Comparison of ENCODE assay signal across 8 cellular contexts in genomic region chr5:134738133-134738962, GRCh38. TPM values are rescaled to one million over a fixed set of nuclear protein-coding genes. Genes with fewer than 3 reads are reported as not detected.
DNase-seq lines count a peak whose midpoint lies in the region; ATAC-seq, FAIRE-seq and TF ChIP-seq lines count a peak whose summit lies in the region.

CAMLG (plus strand) TSS chr5:134738548; CDS start chr5:134738621, 73 bp downstream.

- no peaks in the 10 kb centered on the region for H3K9me3 ChIP-seq in T-helper 17 cell (ENCODE audit: control insufficient read depth, low read length, poor library complexity, severe bottlenecking)
- no peaks in the 10 kb centered on the region for H3K9me3 ChIP-seq in psoas muscle

- peak; percentile 90 for DNase-seq in NCI-H1694 treated with DMSO at 0.1 percent for 48 hours (lab: John Stamatoyannopoulos, UW)
- peak; percentile 95 to 97 (median 96) for DNase-seq in T-helper 17 cell
- DNase-seq in left ventricle myocardium superior = peak; percentile 99
- peak; percentile 99 for DNase-seq in psoas muscle
- peak; percentile 92 for DNase-seq in urothelium cell line (ENCODE audit: low spot score)

- H3K4me3 Mint-ChIP-seq in T-helper 17 cell = peak within 1 kb of the TSS; percentile 100

- no peak for FAIRE-seq in urothelium cell line (lab: Jason Lieb, UNC)

- peak within 1 kb of the TSS; percentile 96 for H3K27ac ChIP-seq in angular gyrus (ENCODE audit: low read depth, low read length)
- H3K27ac ChIP-seq in psoas muscle = peak within 1 kb of the TSS; percentile 97

- H3K4me1 ChIP-seq in psoas muscle = peaks cover 13% of the 10 kb centered on the region

- H3K27me3 Mint-ChIP-seq in T-helper 17 cell = no peaks in the 10 kb centered on the region

- intact Hi-C loops in left ventricle myocardium superior (cut with micrococcal nuclease) (no loop called here), psoas muscle (cut with DNase I) (loop anchor here in 1 of 2 donors (1.0 to 2.0 kb wide), 2 partner anchors 108 to 166 kb away; no protein-coding TSS in a partner anchor)

- ATAC-seq in HG02885 (IDR thresholded peaks at IDR 0.05; ENCODE audit: poor library complexity, unreplicated experiment) = peak; percentile 98
- ATAC-seq in T-helper 17 cell = peak; percentile 96
- peak; percentile 99 for ATAC-seq in left ventricle myocardium superior
- peak; percentile 98 to 99 (median 99) for ATAC-seq in psoas muscle

- H3K27ac Mint-ChIP-seq in T-helper 17 cell = peak within 1 kb of the TSS; percentile 99

- peaks cover 21% of the 10 kb centered on the region for H3K4me1 Mint-ChIP-seq in T-helper 17 cell

- TF ChIP-seq CTCF in psoas muscle (IDR thresholded peaks at IDR 0.05) = peak; percentile 37

- H3K36me3 ChIP-seq in psoas muscle (ENCODE audit: insufficient read depth in 1 of 2, low read depth in 1 of 2) = peaks cover 0 to 26% of the 10 kb centered on the region in 2 donors

- TF ChIP-seq POLR2A in GM15510 (IDR thresholded peaks at IDR 0.05; ENCODE audit: borderline replicate concordance, extremely low read depth, insufficient read length) = peak; percentile 84

- no peaks in the 10 kb centered on the region for H3K27me3 ChIP-seq in psoas muscle (ENCODE audit: insufficient read depth in 3 of 3, low read length in 2 of 3)

- H3K36me3 Mint-ChIP-seq in T-helper 17 cell (ENCODE audit: low read depth) = peaks cover 6% of the 10 kb centered on the region

- H3K4me3 ChIP-seq in psoas muscle = peak within 1 kb of the TSS; percentile 96

- 0 to 1% (median 1%) methylated on average over 58 to 66 of the region's 66 CpGs for WGBS in psoas muscle, 3 donors

RNA-seq across cellular contexts. Expression of gene CAMLG, which starts in this region (rescaled TPM):
- 10 to 100 TPM; 31.0 to 35.4 TPM for total RNA-seq in T-helper 17 cell
- total RNA-seq in left ventricle myocardium superior = 17.3 TPM
- total RNA-seq in psoas muscle = 10 to 100 TPM; 25.8 to 44.9 (median 29.6) TPM
- polyA plus RNA-seq in psoas muscle = 10 to 100 TPM; 29.8 to 56.5 (median 48.1) TPM

Comparison
In these comparisons a context has a peak if more than half of its experiments do, and no peak if none do; other contexts are left out.
1. Peak in every context shown above with its lines: DNase-seq, ATAC-seq, H3K4me3 ChIP-seq and H3K27ac ChIP-seq.